Comparison of ENCODE assay signal across 11 cellular contexts in genomic region chr6:119476554-119476953, GRCh38.
DNase-seq lines count a peak whose midpoint lies in the region; ATAC-seq and TF ChIP-seq lines count a peak whose summit lies in the region.
"Had no signal": no experiment of that assay in that cellular context is flagged by ENCODE, and none has a peak within 500 bp of the region (broad histone marks: within the 10 kb centered on the region; RNA-seq: fewer than 3 reads in every experiment).

No MANE protein-coding gene starts in this region.

- H3K9me3 ChIP-seq in transverse colon = no peaks in the 10 kb centered on the region

- H3K4me1 ChIP-seq in transverse colon = peaks cover 6 to 29% (median 11%) of the 10 kb centered on the region in 4 donors

- no peak for TF ChIP-seq POLR2A in transverse colon (IDR thresholded peaks at IDR 0.05)

- WGBS in transverse colon (ENCODE audit: low coverage in 1 of 2), 2 donors = 35 to 66% methylated on average over 4 of the region's 4 CpGs

- no peak overlapping the region for H3K27ac Mint-ChIP-seq in progenitor cell of endocrine pancreas
- H3K27ac Mint-ChIP-seq: endodermal cell, natural killer cell had no signal

- no peaks in the 10 kb centered on the region for H3K36me3 Mint-ChIP-seq in progenitor cell of endocrine pancreas (ENCODE audit: insufficient read depth)
- H3K36me3 Mint-ChIP-seq: natural killer cell had no signal

- peaks cover 5% of the 10 kb centered on the region for H3K9me3 Mint-ChIP-seq in progenitor cell of endocrine pancreas (ENCODE audit: low read depth)
- H3K9me3 Mint-ChIP-seq: endodermal cell, natural killer cell had no signal

- H3K27ac ChIP-seq in transverse colon = peak overlapping the region in 3 of 4 donors; percentile 30 to 39 (median 34)

- H3K4me1 Mint-ChIP-seq in progenitor cell of endocrine pancreas (ENCODE audit: low read depth) = peaks cover 8% of the 10 kb centered on the region

- DNase-seq in transverse colon (no peak), progenitor cell of endocrine pancreas (ENCODE audit: low spot score, unreplicated experiment) (no peak), T-helper 2 cell (no peak)
- DNase-seq in activated CD8-positive, alpha-beta memory T cell treated with anti-CD3 and anti-CD28 coated beads, Interleukin-2, amount 50 U/mL, for 4 hours = no peak
- DNase-seq: activated gamma-delta T cell, endodermal cell, HCEC 1CT, natural killer cell had no signal

- H3K4me3 ChIP-seq in transverse colon = no peak overlapping the region

- no peak for TF ChIP-seq EP300 in transverse colon (IDR thresholded peaks at IDR 0.05; ENCODE audit: low read depth)

- intact Hi-C loops in transverse colon (cut with DNase I; ENCODE audit: low total_unique reads) = no loop called here

- no peaks in the 10 kb centered on the region for H3K27me3 ChIP-seq in transverse colon

- H3K36me3 ChIP-seq in transverse colon = no peaks in the 10 kb centered on the region

- in situ Hi-C loops in transverse colon (cut with MboI; ENCODE audit: low pct_ligation_motif_present in 1 of 4, low pct_unique_long_range_greater_than_20kb in 1 of 4, low sequenced_read_pairs in 3 of 4) = no loop called here

- TF ChIP-seq CTCF in transverse colon (IDR thresholded peaks at IDR 0.05) = no peak
- TF ChIP-seq CTCF in progenitor cell of endocrine pancreas (IDR thresholded peaks at IDR 0.05; ENCODE audit: unreplicated experiment) = no peak

- H3K4me3 Mint-ChIP-seq in progenitor cell of endocrine pancreas (ENCODE audit: low read depth) = no peak overlapping the region
- H3K4me3 Mint-ChIP-seq: endodermal cell, natural killer cell had no signal

- no peaks in the 10 kb centered on the region for H3K27me3 Mint-ChIP-seq in progenitor cell of endocrine pancreas

- ATAC-seq in GM19372 (IDR thresholded peaks at IDR 0.05; ENCODE audit: low read depth, unreplicated experiment) = peak; percentile 72
- peak; percentile 88 for ATAC-seq in HG02798 (IDR thresholded peaks at IDR 0.05; ENCODE audit: poor library complexity, unreplicated experiment)
- peak; percentile 87 for ATAC-seq in HG03565 (IDR thresholded peaks at IDR 0.05; ENCODE audit: unreplicated experiment)
- ATAC-seq: natural killer cell had no signal
